Comparison of ENCODE assay signal across 13 cellular contexts in genomic region chr17:3447625-3448024, GRCh38. TPM values are rescaled to one million over a fixed set of nuclear protein-coding genes. Genes with fewer than 3 reads are reported as not detected.
A peak's percentile ranks its signal among the peaks of the same experiment; 100 is the strongest.
DNase-seq lines count a peak whose midpoint lies in the region; ATAC-seq and TF ChIP-seq lines count a peak whose summit lies in the region.
"Had no signal": no experiment of that assay in that cellular context is flagged by ENCODE, and none has a peak within 500 bp of the region (broad histone marks: within the 10 kb centered on the region; RNA-seq: fewer than 3 reads in every experiment).

No MANE protein-coding gene starts in this region.

- no peak overlapping the region for H3K56ac ChIP-seq in mesendoderm (ENCODE audit: low read length)

- DNase-seq in GM12865 (ENCODE audit: low read depth): peak; percentile 31
- DNase-seq in KBM-7: peak; percentile 57
- peak; percentile 85 for DNase-seq in mesendoderm
- DNase-seq in stimulated activated CD4-positive, alpha-beta T cell treated with anti-CD3 and anti-CD28 coated beads, Interleukin-12 subunit alpha, Interleukin-12 subunit beta, amount 100 ng/mL, for 4 hours: no peak
- DNase-seq in caudate nucleus (lab: John Stamatoyannopoulos, UW): no peak
- DNase-seq: activated T-cell treated with anti-CD3 and anti-CD28 coated beads, Interleukin-2, amount 50 U/mL, for 24 hours; effector memory CD4-positive, alpha-beta T cell; NCI-H2171 had no signal

- H3K27me3 Mint-ChIP-seq in activated T-helper 17 cell treated with anti-CD3 and anti-CD28 coated beads, Interleukin-2, amount 50 U/mL, for 72 hours: peaks cover 30% of the 10 kb centered on the region

- H3K27me3 ChIP-seq in mesendoderm (ENCODE audit: insufficient read depth, low read length, poor library complexity): no peaks in the 10 kb centered on the region

- H3K79me1 ChIP-seq in mesendoderm (ENCODE audit: low read length): no peaks in the 10 kb centered on the region

- H3K36me3 Mint-ChIP-seq in activated T-helper 17 cell treated with anti-CD3 and anti-CD28 coated beads, Interleukin-2, amount 50 U/mL, for 72 hours (ENCODE audit: low read depth): no peaks in the 10 kb centered on the region

- H3K9ac ChIP-seq in mesendoderm (ENCODE audit: low read length): no peak overlapping the region

- no peak overlapping the region for H2BK120ac ChIP-seq in mesendoderm (ENCODE audit: low read depth, low read length)

- H3K27ac Mint-ChIP-seq in activated T-helper 17 cell treated with anti-CD3 and anti-CD28 coated beads, Interleukin-2, amount 50 U/mL, for 72 hours: no peak overlapping the region
- H3K27ac Mint-ChIP-seq: activated T-cell treated with anti-CD3 and anti-CD28 coated beads, Interleukin-2, amount 50 U/mL, for 24 hours; progenitor cell of endocrine pancreas had no signal

- whole genome bisulfite sequencing in mesendoderm (ENCODE audit: extremely low coverage, insufficient coverage, low lambda C conversion rate): no CpG with 5 or more reads among the region's 2 CpGs

- H3K4me1 Mint-ChIP-seq in activated T-helper 17 cell treated with anti-CD3 and anti-CD28 coated beads, Interleukin-2, amount 50 U/mL, for 72 hours: no peaks in the 10 kb centered on the region

- H3K4me1 ChIP-seq in mesendoderm (ENCODE audit: control insufficient read depth, low read depth, low read length): no peaks in the 10 kb centered on the region

- H2AK5ac ChIP-seq in mesendoderm (ENCODE audit: low read length): no peak overlapping the region

- no peak overlapping the region for H3K23ac ChIP-seq in mesendoderm (ENCODE audit: low read length)

- no peak overlapping the region for H4K8ac ChIP-seq in mesendoderm (ENCODE audit: low read depth, low read length)

- H3K79me2 ChIP-seq in mesendoderm (ENCODE audit: control insufficient read depth, insufficient read depth, low read length): no peaks in the 10 kb centered on the region

- peak; percentile 47 for ATAC-seq in activated T-helper 17 cell treated with anti-CD3 and anti-CD28 coated beads, Interleukin-2, amount 50 U/mL, for 72 hours (replicated peaks)
- no peak for ATAC-seq in GM19463 (IDR thresholded peaks at IDR 0.05; ENCODE audit: unreplicated experiment)

- no peak overlapping the region for H2BK5ac ChIP-seq in mesendoderm (ENCODE audit: low read length)

- H3K4me3 ChIP-seq in GM12865 (ENCODE audit: low read depth, low read length) (no peak overlapping the region), mesendoderm (ENCODE audit: low read length) (no peak overlapping the region)

- no peaks in the 10 kb centered on the region for H3K9me3 Mint-ChIP-seq in activated T-helper 17 cell treated with anti-CD3 and anti-CD28 coated beads, Interleukin-2, amount 50 U/mL, for 72 hours
- H3K9me3 Mint-ChIP-seq: activated T-cell treated with anti-CD3 and anti-CD28 coated beads, Interleukin-2, amount 50 U/mL, for 24 hours had no signal

- no peak overlapping the region for H3K4me2 ChIP-seq in mesendoderm (ENCODE audit: low read length)

- no peaks in the 10 kb centered on the region for H3K36me3 ChIP-seq in mesendoderm (ENCODE audit: control insufficient read depth, insufficient read depth, low read length)

- no peak overlapping the region for H3K4ac ChIP-seq in mesendoderm (ENCODE audit: low read depth, low read length)

- H3K27ac ChIP-seq in mesendoderm (ENCODE audit: low read depth, low read length) (no peak overlapping the region), caudate nucleus (ENCODE audit: low read depth, low read length) (no peak overlapping the region)

- H3K4me3 Mint-ChIP-seq in activated T-helper 17 cell treated with anti-CD3 and anti-CD28 coated beads, Interleukin-2, amount 50 U/mL, for 72 hours: no peak overlapping the region
- H3K4me3 Mint-ChIP-seq: activated T-cell treated with anti-CD3 and anti-CD28 coated beads, Interleukin-2, amount 50 U/mL, for 24 hours had no signal

- H3K18ac ChIP-seq in mesendoderm (ENCODE audit: low read length): no peak overlapping the region

- TF ChIP-seq CTCF in GM12865 (IDR thresholded peaks at IDR 0.05; ENCODE audit: insufficient read depth, low read depth, low read length, missing control alignments): peak; percentile 25

- no peak overlapping the region for H4K5ac ChIP-seq in mesendoderm (ENCODE audit: low read length)

- H2BK15ac ChIP-seq in mesendoderm (replicated peaks; ENCODE audit: low read depth): no peak overlapping the region

- in situ Hi-C loops in KBM-7 (cut with MboI; ENCODE audit: low pct_unique_long_range_greater_than_20kb, low sequenced_read_pairs): no loop called here

RNA-seq across cellular contexts. Expression of gene OR1E2, which starts 14.0 kb away (rescaled TPM):
- total RNA-seq in activated T-helper 17 cell treated with anti-CD3 and anti-CD28 coated beads, Interleukin-2, amount 50 U/mL, for 72 hours: not detected
- polyA plus RNA-seq in mesendoderm (2013, experiment 1 of 2): not detected
- not detected for polyA plus RNA-seq in mesendoderm (2013, experiment 2 of 2)
- total RNA-seq: kidney epithelial cell; progenitor cell of endocrine pancreas; T-helper 2 cell treated with Interferon-gamma antibody and Interleukin-4, amounts not matched to agents 100 ng/mL and 5 ng/mL, for 36 hours had no signal

RNA-seq across cellular contexts. Expression of gene SPATA22, which starts 24.0 kb away (rescaled TPM):
- total RNA-seq in activated T-helper 17 cell treated with anti-CD3 and anti-CD28 coated beads, Interleukin-2, amount 50 U/mL, for 72 hours: not detected
- not detected for polyA plus RNA-seq in mesendoderm (2013, experiment 1 of 2)
- not detected for polyA plus RNA-seq in mesendoderm (2013, experiment 2 of 2)
- total RNA-seq: kidney epithelial cell; progenitor cell of endocrine pancreas; T-helper 2 cell treated with Interferon-gamma antibody and Interleukin-4, amounts not matched to agents 100 ng/mL and 5 ng/mL, for 36 hours had no signal

RNA-seq across cellular contexts. Expression of gene ASPA, which starts 28.2 kb away (rescaled TPM):
- total RNA-seq in activated T-helper 17 cell treated with anti-CD3 and anti-CD28 coated beads, Interleukin-2, amount 50 U/mL, for 72 hours: under 1 TPM in 1 of 2 donors, not detected in 1; 0.05 TPM
- polyA plus RNA-seq in mesendoderm (2013, experiment 1 of 2): not detected
- polyA plus RNA-seq in mesendoderm (2013, experiment 2 of 2): not detected
- total RNA-seq: kidney epithelial cell; progenitor cell of endocrine pancreas; T-helper 2 cell treated with Interferon-gamma antibody and Interleukin-4, amounts not matched to agents 100 ng/mL and 5 ng/mL, for 36 hours had no signal

RNA-seq across cellular contexts. Expression of gene OR3A3, which starts 36.5 kb away (rescaled TPM):
- not detected for total RNA-seq in activated T-helper 17 cell treated with anti-CD3 and anti-CD28 coated beads, Interleukin-2, amount 50 U/mL, for 72 hours
- polyA plus RNA-seq in mesendoderm (2013, experiment 1 of 2): not detected
- not detected for polyA plus RNA-seq in mesendoderm (2013, experiment 2 of 2)
- total RNA-seq: kidney epithelial cell; progenitor cell of endocrine pancreas; T-helper 2 cell treated with Interferon-gamma antibody and Interleukin-4, amounts not matched to agents 100 ng/mL and 5 ng/mL, for 36 hours had no signal

RNA-seq across cellular contexts. Expression of gene OR1E1, which starts 49.4 kb away (rescaled TPM):
- total RNA-seq in activated T-helper 17 cell treated with anti-CD3 and anti-CD28 coated beads, Interleukin-2, amount 50 U/mL, for 72 hours: not detected
- not detected for polyA plus RNA-seq in mesendoderm (2013, experiment 1 of 2)
- not detected for polyA plus RNA-seq in mesendoderm (2013, experiment 2 of 2)
- total RNA-seq: kidney epithelial cell; progenitor cell of endocrine pancreas; T-helper 2 cell treated with Interferon-gamma antibody and Interleukin-4, amounts not matched to agents 100 ng/mL and 5 ng/mL, for 36 hours had no signal

Comparison
In these comparisons a context has a peak if more than half of its experiments do, and no peak if none do; other contexts are left out.
1. DNase-seq: peak in GM12865 (single experiment), KBM-7 (single experiment) and mesendoderm (single experiment); none in stimulated activated CD4-positive, alpha-beta T cell treated with anti-CD3 and anti-CD28 coated beads, Interleukin-12 subunit alpha, Interleukin-12 subunit beta, amount 100 ng/mL, for 4 hours (single experiment) and caudate nucleus (0 of 61).